Comparison of ENCODE assay signal across 8 cellular contexts in the genomic region with DNA sequence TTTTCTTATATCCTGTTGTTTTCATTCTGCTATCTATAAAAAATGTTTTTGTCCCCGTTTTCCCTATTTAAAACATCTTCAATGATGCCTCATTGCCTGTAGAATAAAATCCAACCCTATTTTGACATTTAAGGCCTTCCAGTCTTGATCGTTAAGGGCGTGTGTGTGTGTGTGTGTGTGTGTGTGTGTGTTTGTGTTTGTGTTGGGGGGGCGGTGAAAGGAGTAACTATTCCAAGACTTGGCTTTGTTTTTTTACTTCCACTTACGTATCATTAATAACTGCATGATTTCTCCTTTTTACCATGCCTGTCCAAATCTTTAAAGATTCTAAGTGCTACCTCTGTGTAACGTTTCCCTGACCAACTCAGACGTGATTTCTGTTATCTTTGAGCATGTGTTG. TPM values are rescaled to one million over a fixed set of nuclear protein-coding genes. Genes with fewer than 3 reads are reported as not detected.
DNase-seq lines count a peak whose midpoint lies in the region; ATAC-seq and TF ChIP-seq lines count a peak whose summit lies in the region.

No MANE protein-coding gene starts in this region.

- no peaks in the 10 kb centered on the region for H3K27me3 Mint-ChIP-seq in activated CD8-positive, alpha-beta T cell treated with anti-CD3 and anti-CD28 coated beads for 36 hours

- peak overlapping the region; percentile 59 to 99 (median 94) for H3K4me3 ChIP-seq in heart right ventricle
- peak overlapping the region; percentile 90 for H3K4me3 ChIP-seq in iPS-18a (ENCODE audit: low read length)
- peak overlapping the region; percentile 92 to 100 (median 97) for H3K4me3 ChIP-seq in subcutaneous abdominal adipose tissue (ENCODE audit: low read depth in 1 of 5, low read length in 5 of 5)

- H3K9ac ChIP-seq in iPS-18a (ENCODE audit: low read length), result peak overlapping the region; percentile 80
- peak overlapping the region in 4 of 5 donors; percentile 76 to 99 (median 90) for H3K9ac ChIP-seq in subcutaneous abdominal adipose tissue (ENCODE audit: low read length in 5 of 5)

- DNase-seq in heart right ventricle (no peak), left cardiac atrium (no peak), amygdala (lab: John Stamatoyannopoulos, UW) (no peak), hypothalamus (lab: John Stamatoyannopoulos, UW) (no peak)
- DNase-seq in activated CD8-positive, alpha-beta T cell treated with anti-CD3 and anti-CD28 coated beads for 36 hours, result peak; percentile 10

- H3K27ac Mint-ChIP-seq in activated CD8-positive, alpha-beta T cell treated with anti-CD3 and anti-CD28 coated beads for 36 hours, result peak overlapping the region; percentile 99

- CTCF ChIA-PET in activated CD8-positive, alpha-beta T cell treated with anti-CD3 and anti-CD28 coated beads for 36 hours (lab: Charles Lee), result no interaction called here

- intact Hi-C loops in heart right ventricle (cut with DNase I), result loop anchor here in 4 of 10 donors (5.0 to 10.0 kb wide), 2 partner anchors 55 to 58 kb away; partner anchors contain the start of genes BORA (in 4 of the 4) and MZT1 (in 4 of the 4)
- intact Hi-C loops in left cardiac atrium (cut with DNase I), result loop anchor here in 1 of 2 donors (5.0 kb wide), 1 partner anchor 50 kb away; no protein-coding TSS in a partner anchor
- intact Hi-C loops in activated CD8-positive, alpha-beta T cell treated with anti-CD3 and anti-CD28 coated beads for 36 hours (cut with micrococcal nuclease), result loop anchor here (5.0 kb wide), 1 partner anchor 55 kb away; the partner anchor contains the start of genes BORA and MZT1

- ATAC-seq in heart right ventricle, result no peak
- no peak for ATAC-seq in left cardiac atrium
- ATAC-seq in activated CD8-positive, alpha-beta T cell treated with anti-CD3 and anti-CD28 coated beads for 36 hours, result no peak
- no peak for ATAC-seq in HG03095 (IDR thresholded peaks at IDR 0.05; ENCODE audit: unreplicated experiment)

- H3K36me3 ChIP-seq in heart right ventricle, result peaks cover 0 to 56% (median 5%) of the 10 kb centered on the region in 9 donors
- H3K36me3 ChIP-seq in iPS-18a (ENCODE audit: control insufficient read depth, low read depth, low read length), result peaks cover 14% of the 10 kb centered on the region
- peaks cover 4 to 19% (median 10%) of the 10 kb centered on the region in 5 donors for H3K36me3 ChIP-seq in subcutaneous abdominal adipose tissue (ENCODE audit: control insufficient read depth in 5 of 5, insufficient read depth in 5 of 5, low read length in 5 of 5)

- no peak for TF ChIP-seq CTCF in heart right ventricle (IDR thresholded peaks at IDR 0.05)
- TF ChIP-seq CTCF in activated CD8-positive, alpha-beta T cell treated with anti-CD3 and anti-CD28 coated beads for 36 hours (IDR thresholded peaks at IDR 0.05), result no peak

- H3K27me3 ChIP-seq in heart right ventricle (no peaks in the 10 kb centered on the region), iPS-18a (ENCODE audit: control insufficient read depth, insufficient read depth, low read length) (no peaks in the 10 kb centered on the region), subcutaneous abdominal adipose tissue (ENCODE audit: control insufficient read depth in 5 of 5, insufficient read depth in 4 of 5, low read length in 5 of 5) (no peaks in the 10 kb centered on the region)

- peaks cover 46% of the 10 kb centered on the region for H3K4me1 Mint-ChIP-seq in activated CD8-positive, alpha-beta T cell treated with anti-CD3 and anti-CD28 coated beads for 36 hours (ENCODE audit: low read depth)

- H3K4me1 ChIP-seq in heart right ventricle, result peaks cover 0 to 56% (median 40%) of the 10 kb centered on the region in 9 donors
- H3K4me1 ChIP-seq in iPS-18a (ENCODE audit: control insufficient read depth, low read depth, low read length), result no peaks in the 10 kb centered on the region
- H3K4me1 ChIP-seq in subcutaneous abdominal adipose tissue (ENCODE audit: control insufficient read depth in 5 of 5, insufficient read depth in 5 of 5, low read length in 5 of 5), result peaks cover 4 to 44% (median 30%) of the 10 kb centered on the region in 5 donors

- POLR2A ChIA-PET in activated CD8-positive, alpha-beta T cell treated with anti-CD3 and anti-CD28 coated beads for 36 hours (lab: Charles Lee), result no interaction called here

- no peaks in the 10 kb centered on the region for H3K9me3 ChIP-seq in heart right ventricle
- H3K9me3 ChIP-seq in iPS-18a (ENCODE audit: control insufficient read depth, low read depth, low read length), result no peaks in the 10 kb centered on the region
- H3K9me3 ChIP-seq in subcutaneous abdominal adipose tissue (ENCODE audit: control insufficient read depth in 5 of 5, low read length in 5 of 5), result no peaks in the 10 kb centered on the region

- H3K27ac ChIP-seq in heart right ventricle (peak overlapping the region in 8 of 10 donors; percentile 79 to 95 (median 92)), iPS-18a (ENCODE audit: low read length) (no peak overlapping the region), subcutaneous abdominal adipose tissue (ENCODE audit: low read depth, low read length) (peak overlapping the region; percentile 89)

- no peaks in the 10 kb centered on the region for H3K9me3 Mint-ChIP-seq in activated CD8-positive, alpha-beta T cell treated with anti-CD3 and anti-CD28 coated beads for 36 hours

- peak overlapping the region; percentile 92 for H3K4me3 Mint-ChIP-seq in activated CD8-positive, alpha-beta T cell treated with anti-CD3 and anti-CD28 coated beads for 36 hours

- peaks cover 38% of the 10 kb centered on the region for H3K36me3 Mint-ChIP-seq in activated CD8-positive, alpha-beta T cell treated with anti-CD3 and anti-CD28 coated beads for 36 hours (ENCODE audit: low read depth)

- 3 to 8% methylated on average over 7 of the region's 7 CpGs for WGBS in heart right ventricle, 2 donors

RNA-seq across cellular contexts. Expression of gene PIBF1, which starts 0.8 kb away (rescaled TPM):
- total RNA-seq in heart right ventricle, result 10 to 100 TPM; 12.1 to 20.9 (median 16.7) TPM
- polyA plus RNA-seq in heart right ventricle, result 10 to 100 TPM in 1 of 2 donors, 1 to 10 TPM in 1; 7.5 to 17.9 TPM
- 10 to 100 TPM; 12.2 to 13.5 TPM for total RNA-seq in left cardiac atrium
- total RNA-seq in activated CD8-positive, alpha-beta T cell treated with anti-CD3 and anti-CD28 coated beads for 36 hours, result 10 to 100 TPM; 26.2 to 29.7 TPM

RNA-seq across cellular contexts. Expression of gene DIS3, which starts 1.0 kb away (rescaled TPM):
- total RNA-seq in heart right ventricle, result 10 to 100 TPM; 13.6 to 19.6 (median 17.2) TPM
- polyA plus RNA-seq in heart right ventricle, result 1 to 10 TPM; 5.9 to 7.3 TPM
- total RNA-seq in left cardiac atrium, result 10 to 100 TPM; 14.3 to 18.6 TPM
- 10 to 100 TPM; 51.6 to 52.0 TPM for total RNA-seq in activated CD8-positive, alpha-beta T cell treated with anti-CD3 and anti-CD28 coated beads for 36 hours

RNA-seq across cellular contexts. Expression of gene BORA, which starts 55.0 kb away (rescaled TPM):
- total RNA-seq in heart right ventricle (1 to 10 TPM in 4 of 10 donors, under 1 TPM in 6; 0.42 to 1.6 (median 0.91) TPM), left cardiac atrium (1 to 10 TPM; 1.2 to 1.6 TPM)
- under 1 TPM; 0.88 to 0.93 TPM for polyA plus RNA-seq in heart right ventricle
- total RNA-seq in activated CD8-positive, alpha-beta T cell treated with anti-CD3 and anti-CD28 coated beads for 36 hours, result 10 to 100 TPM; 16.8 to 17.5 TPM

RNA-seq across cellular contexts. Expression of gene MZT1, which starts 55.3 kb away (rescaled TPM):
- total RNA-seq in heart right ventricle (1 to 10 TPM; 5.8 to 9.6 (median 6.6) TPM), left cardiac atrium (1 to 10 TPM; 6.5 TPM)
- 1 to 10 TPM; 6.4 to 7.0 TPM for polyA plus RNA-seq in heart right ventricle
- 10 to 100 TPM; 31.1 to 34.5 TPM for total RNA-seq in activated CD8-positive, alpha-beta T cell treated with anti-CD3 and anti-CD28 coated beads for 36 hours

Comparison
In these comparisons a context has a peak if more than half of its experiments do, and no peak if none do; other contexts are left out.
1. RNA of gene BORA, which starts 55.0 kb away (total RNA-seq): 16.8 to 17.5 TPM in activated CD8-positive, alpha-beta T cell treated with anti-CD3 and anti-CD28 coated beads for 36 hours; 1.2 to 1.6 TPM in left cardiac atrium and 0.42 to 1.6 TPM in heart right ventricle; every median in the first group is over 4 times any median in the second.
2. Peak in every context shown above with its lines, with median percentiles within 50 percentile points of each other: H3K4me3 ChIP-seq.